2 cellular contexts compared by ENCODE assay signal in genomic region chrX:31350808-31351074, GRCh38.
TF ChIP-seq lines count a peak whose summit lies in the region.

No MANE protein-coding gene starts in this region.

TF ChIP-seq in IMR-90, 13 proteins besides CTCF, POLR2A, EP300 and RAD21 (continued from another document):
- TF ChIP-seq USF2 (IDR thresholded peaks at IDR 0.05; ENCODE audit: low read depth, low read length) = no peak
- no peak for TF ChIP-seq FOS (IDR thresholded peaks at IDR 0.05; ENCODE audit: low read depth, low read length)
- TF ChIP-seq ELK1 (IDR thresholded peaks at IDR 0.05; ENCODE audit: borderline replicate concordance, low read depth, low read length) = no peak
- TF ChIP-seq MAZ (IDR thresholded peaks at IDR 0.05; ENCODE audit: borderline replicate concordance, low read depth, low read length) = no peak
- TF ChIP-seq RFX5 (IDR thresholded peaks at IDR 0.05; ENCODE audit: low read depth, low read length) = no peak
- no peak for TF ChIP-seq SMC3 (IDR thresholded peaks at IDR 0.05; ENCODE audit: low read depth, low read length)
- no peak for TF ChIP-seq CHD1 (IDR thresholded peaks at IDR 0.05; ENCODE audit: low read depth, low read length)
TF ChIP-seq in IMR-90: peak in this region for 0.

TF ChIP-seq in HepG2, 621 proteins besides CTCF, POLR2A, EP300 and RAD21 (continued from another document):
- TF ChIP-seq ZNF20 (CRISPR knock-in tag; IDR thresholded peaks at IDR 0.05) = no peak
- TF ChIP-seq PRDM10 (CRISPR knock-in tag; IDR thresholded peaks at IDR 0.05; ENCODE audit: low read depth) = no peak
- no peak for TF ChIP-seq ZBTB33 (CRISPR knock-in tag; IDR thresholded peaks at IDR 0.05)
- no peak for TF ChIP-seq ZNF781 (CRISPR knock-in tag; IDR thresholded peaks at IDR 0.05; ENCODE audit: borderline replicate concordance, not compliant biosample characterization)
- TF ChIP-seq SKI (IDR thresholded peaks at IDR 0.05; ENCODE audit: partially characterized antibody) = no peak
- no peak for TF ChIP-seq ZNF136 (CRISPR knock-in tag; IDR thresholded peaks at IDR 0.05; ENCODE audit: low read depth)
- TF ChIP-seq NFRKB (IDR thresholded peaks at IDR 0.05) = no peak
- no peak for TF ChIP-seq ZMYM4 (CRISPR knock-in tag; IDR thresholded peaks at IDR 0.05)
- no peak for TF ChIP-seq KDM5A (IDR thresholded peaks at IDR 0.05; ENCODE audit: borderline replicate concordance, low read length)
- no peak for TF ChIP-seq ZSCAN21 (CRISPR knock-in tag; IDR thresholded peaks at IDR 0.05; ENCODE audit: borderline replicate concordance)
- TF ChIP-seq TCF7L2 (IDR thresholded peaks at IDR 0.05; ENCODE audit: low read depth, low read length) = no peak
- no peak for TF ChIP-seq ZSCAN31 (CRISPR knock-in tag; IDR thresholded peaks at IDR 0.05; ENCODE audit: low read depth)
- TF ChIP-seq JUNB (CRISPR knock-in tag; IDR thresholded peaks at IDR 0.05; ENCODE audit: borderline replicate concordance) = no peak
- no peak for TF ChIP-seq ZNF792 (CRISPR knock-in tag; IDR thresholded peaks at IDR 0.05)
- no peak for TF ChIP-seq AHDC1 (CRISPR knock-in tag; IDR thresholded peaks at IDR 0.05; ENCODE audit: borderline replicate concordance)
- TF ChIP-seq TFE3 (CRISPR knock-in tag; IDR thresholded peaks at IDR 0.05) = no peak
- no peak for TF ChIP-seq TAF1 (CRISPR knock-in tag; IDR thresholded peaks at IDR 0.05)
